In the genomic region with DNA sequence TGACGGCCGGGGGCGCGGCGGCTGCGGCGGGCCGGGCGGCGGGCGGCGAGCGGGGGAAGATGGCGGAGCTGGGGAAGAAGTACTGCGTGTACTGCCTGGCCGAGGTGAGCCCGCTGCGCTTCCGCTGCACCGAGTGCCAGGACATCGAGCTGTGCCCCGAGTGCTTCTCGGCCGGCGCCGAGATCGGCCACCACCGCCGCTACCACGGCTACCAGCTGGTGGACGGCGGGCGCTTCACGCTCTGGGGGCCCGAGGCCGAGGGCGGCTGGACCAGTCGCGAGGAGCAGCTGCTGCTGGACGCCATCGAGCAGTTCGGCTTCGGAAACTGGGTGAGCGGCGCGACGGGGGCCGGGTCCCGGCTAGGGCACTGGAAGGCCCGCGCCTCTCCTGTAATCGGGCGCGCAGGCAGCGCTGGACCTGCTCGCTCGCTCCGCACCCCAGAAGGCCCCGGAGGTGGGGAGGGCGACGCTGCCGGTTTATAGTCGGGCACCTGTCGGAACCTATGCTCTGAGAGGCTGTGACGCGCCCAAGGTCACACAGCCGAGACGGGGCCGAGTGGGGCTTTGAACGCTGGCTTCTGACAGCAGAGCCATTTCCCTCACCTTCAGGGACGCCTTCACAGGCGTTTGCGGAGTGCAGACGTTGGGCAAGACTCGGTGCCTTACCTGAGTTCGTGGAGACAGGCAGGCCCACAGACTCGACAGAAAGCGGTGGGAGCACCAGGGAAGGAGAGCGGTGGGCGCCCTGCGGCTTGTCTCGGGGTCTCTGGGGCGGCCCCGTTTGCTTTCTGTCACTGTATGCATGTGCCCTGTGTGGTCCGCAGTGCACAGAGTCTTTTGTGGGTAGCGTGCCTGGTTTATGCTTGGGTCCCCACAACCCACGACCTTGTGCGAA, we compare ENCODE assay signal across 8 cellular contexts. TPM values are rescaled to one million over a fixed set of nuclear protein-coding genes. Genes with fewer than 3 reads are reported as not detected.
A peak's percentile ranks its signal among the peaks of the same experiment; 100 is the strongest.
DNase-seq lines count a peak whose midpoint lies in the region; ATAC-seq and TF ChIP-seq lines count a peak whose summit lies in the region.

No MANE protein-coding gene starts in this region.

- POLR2A ChIA-PET in activated CD8-positive, alpha-beta T cell treated with anti-CD3 and anti-CD28 coated beads for 36 hours (lab: Charles Lee): interaction anchor here (1.0 to 11.1 kb wide), 7 partner anchors 16 to 135 kb away, joined by 3 to 123 read pairs (median 5); a partner anchor contains a TSS

- H3K36me3 ChIP-seq in GM23248 (ENCODE audit: low read depth) (no peaks in the 10 kb centered on the region), mucosa of stomach (ENCODE audit: control insufficient read depth, insufficient read depth, low read length) (no peaks in the 10 kb centered on the region), stomach smooth muscle (ENCODE audit: control insufficient read depth in 2 of 2, insufficient read depth in 2 of 2, low read length in 2 of 2) (no peaks in the 10 kb centered on the region)
- peaks cover 9% of the 10 kb centered on the region for H3K36me3 ChIP-seq in effector memory CD4-positive, alpha-beta T cell (ENCODE audit: control insufficient read depth, insufficient read depth, low read length)

- H3K27ac ChIP-seq in GM23248: peak overlapping the region; percentile 68
- peak overlapping the region; percentile 67 for H3K27ac ChIP-seq in effector memory CD4-positive, alpha-beta T cell (ENCODE audit: insufficient read depth, low read length, poor library complexity, severe bottlenecking)
- peak overlapping the region; percentile 75 for H3K27ac ChIP-seq in stomach smooth muscle (ENCODE audit: low read length)

- H3K27me3 Mint-ChIP-seq in activated CD8-positive, alpha-beta T cell treated with anti-CD3 and anti-CD28 coated beads for 36 hours: no peaks in the 10 kb centered on the region

- in situ Hi-C loops in GM23248 (cut with MboI): no loop called here

- peak overlapping the region; percentile 93 for H3K4me2 ChIP-seq in GM23248 (ENCODE audit: unreplicated experiment)

- peaks cover 67% of the 10 kb centered on the region for H3K79me2 ChIP-seq in GM23248 (ENCODE audit: insufficient read depth)

- H3K4me3 ChIP-seq in GM12865 (ENCODE audit: low read depth, low read length): peak overlapping the region; percentile 94
- H3K4me3 ChIP-seq in GM23248: peak overlapping the region; percentile 80
- peak overlapping the region; percentile 90 for H3K4me3 ChIP-seq in effector memory CD4-positive, alpha-beta T cell (ENCODE audit: insufficient read depth, low read depth, low read length, poor library complexity, severe bottlenecking)
- H3K4me3 ChIP-seq in mucosa of stomach (ENCODE audit: low read length): peak overlapping the region; percentile 56
- H3K4me3 ChIP-seq in stomach smooth muscle (ENCODE audit: low read length in 2 of 2): peak overlapping the region; percentile 94 to 96

- H3K4me3 Mint-ChIP-seq in activated CD8-positive, alpha-beta T cell treated with anti-CD3 and anti-CD28 coated beads for 36 hours: peak overlapping the region; percentile 87

- H3K9me3 ChIP-seq in GM23248 (ENCODE audit: low read depth): no peaks in the 10 kb centered on the region
- H3K9me3 ChIP-seq in effector memory CD4-positive, alpha-beta T cell (ENCODE audit: control insufficient read depth, low read length): no peaks in the 10 kb centered on the region
- H3K9me3 ChIP-seq in mucosa of stomach (ENCODE audit: control insufficient read depth, low read length): no peaks in the 10 kb centered on the region
- H3K9me3 ChIP-seq in stomach smooth muscle (ENCODE audit: control insufficient read depth in 2 of 2, low read length in 2 of 2): no peaks in the 10 kb centered on the region

- H3K4me1 ChIP-seq in GM23248 (ENCODE audit: insufficient read depth) (peaks cover 32% of the 10 kb centered on the region), mucosa of stomach (ENCODE audit: control insufficient read depth, insufficient read depth, low read length) (peaks cover 40% of the 10 kb centered on the region), stomach smooth muscle (ENCODE audit: control insufficient read depth, insufficient read depth, low read length) (peaks cover 49% of the 10 kb centered on the region)
- H3K4me1 ChIP-seq in effector memory CD4-positive, alpha-beta T cell (ENCODE audit: control insufficient read depth, insufficient read depth, low read length, poor library complexity, severe bottlenecking): peaks cover 40% of the 10 kb centered on the region

- DNase-seq in GM12865 (ENCODE audit: low read depth): peak; percentile 71
- peak; percentile 71 for DNase-seq in GM23248
- peak; percentile 35 for DNase-seq in M059J (ENCODE audit: low read depth)
- peak; percentile 65 for DNase-seq in activated CD8-positive, alpha-beta T cell treated with anti-CD3 and anti-CD28 coated beads for 36 hours
- DNase-seq in effector memory CD4-positive, alpha-beta T cell: peak; percentile 31 to 39 (median 32)
- DNase-seq in LoVo (ENCODE audit: low spot score): no peak

- peaks cover 51% of the 10 kb centered on the region for H3K4me1 Mint-ChIP-seq in activated CD8-positive, alpha-beta T cell treated with anti-CD3 and anti-CD28 coated beads for 36 hours (ENCODE audit: low read depth)

- peak overlapping the region; percentile 68 for H2AFZ ChIP-seq in GM23248

- H3F3A ChIP-seq in GM23248 (ENCODE audit: insufficient read depth): peaks cover 38% of the 10 kb centered on the region

- CTCF ChIA-PET in activated CD8-positive, alpha-beta T cell treated with anti-CD3 and anti-CD28 coated beads for 36 hours (lab: Charles Lee): interaction anchor here (0.8 to 6.5 kb wide), 31 partner anchors 8 to 330 kb away, joined by 3 to 92 read pairs (median 4); a partner anchor contains a TSS

- no peaks in the 10 kb centered on the region for H3K36me3 Mint-ChIP-seq in activated CD8-positive, alpha-beta T cell treated with anti-CD3 and anti-CD28 coated beads for 36 hours (ENCODE audit: low read depth)

- H3K27me3 ChIP-seq in GM23248 (replicated peaks; ENCODE audit: insufficient read depth) (no peaks in the 10 kb centered on the region), mucosa of stomach (ENCODE audit: control insufficient read depth, insufficient read depth, low read length) (no peaks in the 10 kb centered on the region), stomach smooth muscle (ENCODE audit: control insufficient read depth in 1 of 2, insufficient read depth in 2 of 2, low read length in 2 of 2) (no peaks in the 10 kb centered on the region)
- H3K27me3 ChIP-seq in effector memory CD4-positive, alpha-beta T cell (replicated peaks; ENCODE audit: control insufficient read depth, insufficient read depth, low read length, poor library complexity, severe bottlenecking): no peaks in the 10 kb centered on the region

- WGBS in GM23248 (ENCODE audit: low coverage in 1 of 2, low lambda C conversion rate in 2 of 2, missing lambda C conversion rate in 2 of 2), 2 experiments: 2% methylated on average over 65 to 67 of the region's 88 CpGs

- no peak for TF ChIP-seq CTCF in GM12865 (IDR thresholded peaks at IDR 0.05; ENCODE audit: insufficient read depth, low read depth, low read length, missing control alignments)
- no peak for TF ChIP-seq CTCF in activated CD8-positive, alpha-beta T cell treated with anti-CD3 and anti-CD28 coated beads for 36 hours (IDR thresholded peaks at IDR 0.05)

- no peaks in the 10 kb centered on the region for H3K9me2 ChIP-seq in GM23248 (ENCODE audit: insufficient read depth)

- peak overlapping the region; percentile 73 for H3K27ac Mint-ChIP-seq in activated CD8-positive, alpha-beta T cell treated with anti-CD3 and anti-CD28 coated beads for 36 hours

- intact Hi-C loops in activated CD8-positive, alpha-beta T cell treated with anti-CD3 and anti-CD28 coated beads for 36 hours (cut with micrococcal nuclease): loop anchor here (2.0 kb wide), 1 partner anchor 25 kb away; a partner anchor contains a TSS

- ATAC-seq in activated CD8-positive, alpha-beta T cell treated with anti-CD3 and anti-CD28 coated beads for 36 hours: peak; percentile 46

- no peaks in the 10 kb centered on the region for H3K9me3 Mint-ChIP-seq in activated CD8-positive, alpha-beta T cell treated with anti-CD3 and anti-CD28 coated beads for 36 hours

- H4K20me1 ChIP-seq in GM23248 (ENCODE audit: insufficient read depth): peaks cover 7% of the 10 kb centered on the region; the same call in 1 of the 2 replicates

- H3K9ac ChIP-seq in GM23248: peak overlapping the region; percentile 89
- peak overlapping the region; percentile 89 for H3K9ac ChIP-seq in mucosa of stomach (ENCODE audit: low read length)
- peak overlapping the region; percentile 87 for H3K9ac ChIP-seq in stomach smooth muscle (ENCODE audit: low read length in 2 of 2)

RNA-seq across cellular contexts. Expression of a gene that starts 0.6 kb away (rescaled TPM):
- 14.8 and 15.7 TPM in 2 replicates for total RNA-seq in GM23248 (2014; rRNA removed; shearing (Covaris generic))
- polyA plus RNA-seq in GM23248 (2016; fragmentation: Nextera tagmentation; extraction: Ambion mirVana): 2.2 and 2.4 TPM in 2 replicates
- 7.6 and 11.0 TPM in 2 replicates for total RNA-seq in M059J (2014; rRNA removed; shearing (Covaris generic))
- 10 to 100 TPM in 1 of 2 experiments, 1 to 10 TPM in 1; 7.7 to 10.0 TPM for total RNA-seq in activated CD8-positive, alpha-beta T cell treated with anti-CD3 and anti-CD28 coated beads for 36 hours

RNA-seq across cellular contexts. Expression of a gene that starts 24.1 kb away (rescaled TPM):
- total RNA-seq in GM23248 (2014; rRNA removed; shearing (Covaris generic)): 21.6 and 41.8 TPM in 2 replicates
- polyA plus RNA-seq in GM23248 (2016; fragmentation: Nextera tagmentation; extraction: Ambion mirVana): 82.1 and 85.5 TPM in 2 replicates
- total RNA-seq in M059J (2014; rRNA removed; shearing (Covaris generic)): 36.7 and 52.5 TPM in 2 replicates
- total RNA-seq in activated CD8-positive, alpha-beta T cell treated with anti-CD3 and anti-CD28 coated beads for 36 hours: 10 to 100 TPM; 82.4 to 84.5 TPM
